ENCODE assay signal across 9 cellular contexts in genomic region chr4:145132521-145133098, GRCh38. TPM values are rescaled to one million over a fixed set of nuclear protein-coding genes. Genes with fewer than 3 reads are reported as not detected.
A peak's percentile ranks its signal among the peaks of the same experiment; 100 is the strongest.
DNase-seq lines count a peak whose midpoint lies in the region; ATAC-seq, FAIRE-seq and TF ChIP-seq lines count a peak whose summit lies in the region.
"Had no signal": no experiment of that assay in that cellular context is flagged by ENCODE, and none has a peak within 500 bp of the region (broad histone marks: within the 10 kb centered on the region; RNA-seq: fewer than 3 reads in every experiment).

No MANE protein-coding gene starts in this region.

- H3K4me2 ChIP-seq in smooth muscle cell: no peak overlapping the region
- H3K4me2 ChIP-seq in hepatocyte: no peak overlapping the region

- H3K9me2 ChIP-seq in hepatocyte (replicated peaks; ENCODE audit: insufficient read depth): no peaks in the 10 kb centered on the region

- no peaks in the 10 kb centered on the region for H3K27me3 ChIP-seq in smooth muscle cell (ENCODE audit: low read depth)
- H3K27me3 ChIP-seq in hepatocyte: no peaks in the 10 kb centered on the region
- H3K27me3 ChIP-seq: heart right ventricle had no signal

- H4K20me1 ChIP-seq in smooth muscle cell (ENCODE audit: low read depth) (no peaks in the 10 kb centered on the region), hepatocyte (ENCODE audit: insufficient read depth, poor library complexity, severe bottlenecking) (no peaks in the 10 kb centered on the region)

- peaks cover 39% of the 10 kb centered on the region for H3K36me3 Mint-ChIP-seq in activated naive CD8-positive, alpha-beta T cell treated with anti-CD3 and anti-CD28 coated beads for 36 hours

- H3K9me3 Mint-ChIP-seq in activated naive CD8-positive, alpha-beta T cell treated with anti-CD3 and anti-CD28 coated beads for 36 hours: no peaks in the 10 kb centered on the region

- no peak overlapping the region for H3K4me3 Mint-ChIP-seq in activated naive CD8-positive, alpha-beta T cell treated with anti-CD3 and anti-CD28 coated beads for 36 hours

- no peak for FAIRE-seq in kidney (lab: Jason Lieb, UNC)

- DNase-seq in GM12865 (ENCODE audit: low read depth) (peak; percentile 79), smooth muscle cell (lab: John Stamatoyannopoulos, UW; ENCODE audit: unreplicated experiment) (no peak), kidney (no peak), hepatocyte (ENCODE audit: low spot score) (no peak), LoVo (ENCODE audit: low spot score) (no peak)
- no peak for DNase-seq in activated naive CD8-positive, alpha-beta T cell treated with anti-CD3 and anti-CD28 coated beads for 36 hours

- ATAC-seq in GM19463 (IDR thresholded peaks at IDR 0.05; ENCODE audit: unreplicated experiment) (peak; percentile 78), HG03439 (IDR thresholded peaks at IDR 0.05; ENCODE audit: unreplicated experiment) (peak; percentile 61)

- no peaks in the 10 kb centered on the region for H3K4me1 ChIP-seq in smooth muscle cell (ENCODE audit: low read depth)
- H3K4me1 ChIP-seq in kidney (ENCODE audit: control insufficient read depth in 1 of 2, insufficient read depth in 1 of 2, low read depth in 1 of 2, low read length in 2 of 2): no peaks in the 10 kb centered on the region
- H3K4me1 ChIP-seq in hepatocyte (ENCODE audit: insufficient read depth): no peaks in the 10 kb centered on the region

- H3K79me2 ChIP-seq in smooth muscle cell (ENCODE audit: low read depth) (no peaks in the 10 kb centered on the region), hepatocyte (no peaks in the 10 kb centered on the region)

- H3F3A ChIP-seq in smooth muscle cell (ENCODE audit: low read depth): peaks cover 10% of the 10 kb centered on the region

- intact Hi-C loops in kidney (cut with DNase I): no loop called here

- no peak for TF ChIP-seq CTCF in GM12865 (IDR thresholded peaks at IDR 0.05; ENCODE audit: insufficient read depth, low read depth, low read length, missing control alignments)
- TF ChIP-seq CTCF in smooth muscle cell (IDR thresholded peaks at IDR 0.05; ENCODE audit: borderline replicate concordance, insufficient read depth, poor library complexity, severe bottlenecking): no peak
- no peak for TF ChIP-seq CTCF in kidney (IDR thresholded peaks at IDR 0.05; ENCODE audit: borderline replicate concordance, extremely low read depth, insufficient read depth)
- no peak for TF ChIP-seq CTCF in hepatocyte (IDR thresholded peaks at IDR 0.05; ENCODE audit: poor library complexity)

- H3K4me3 ChIP-seq in GM12865 (ENCODE audit: low read depth, low read length): peak overlapping the region; percentile 18; the same call in 1 of the 2 replicates
- H3K4me3 ChIP-seq in smooth muscle cell: no peak overlapping the region
- H3K4me3 ChIP-seq in kidney (ENCODE audit: low read length in 2 of 2): no peak overlapping the region
- no peak overlapping the region for H3K4me3 ChIP-seq in hepatocyte
- H3K4me3 ChIP-seq: heart right ventricle had no signal

- H3K27me3 Mint-ChIP-seq in activated naive CD8-positive, alpha-beta T cell treated with anti-CD3 and anti-CD28 coated beads for 36 hours: no peaks in the 10 kb centered on the region

- H2AFZ ChIP-seq in smooth muscle cell (ENCODE audit: low read depth) (no peak overlapping the region), hepatocyte (no peak overlapping the region)

- WGBS in smooth muscle cell (ENCODE audit: low lambda C conversion rate): 95% methylated on average over 4 of the region's 4 CpGs
- WGBS in hepatocyte (ENCODE audit: low lambda C conversion rate, missing lambda C conversion rate): 89% methylated on average over 4 of the region's 4 CpGs

- H3K9me3 ChIP-seq in smooth muscle cell (replicated peaks; ENCODE audit: low read depth) (no peaks in the 10 kb centered on the region), kidney (ENCODE audit: control insufficient read depth in 1 of 2, low read length in 2 of 2) (no peaks in the 10 kb centered on the region), hepatocyte (ENCODE audit: low read depth) (no peaks in the 10 kb centered on the region)
- H3K9me3 ChIP-seq: heart right ventricle had no signal

- H3K9ac ChIP-seq in smooth muscle cell (ENCODE audit: low read depth) (no peak overlapping the region), kidney (ENCODE audit: low read length in 2 of 2) (no peak overlapping the region)

- H3K36me3 ChIP-seq in smooth muscle cell (ENCODE audit: low read depth): no peaks in the 10 kb centered on the region
- H3K36me3 ChIP-seq in kidney (ENCODE audit: control insufficient read depth in 1 of 2, insufficient read depth in 2 of 2, low read length in 2 of 2): peaks cover 2% of the 10 kb centered on the region in 2 donors
- no peaks in the 10 kb centered on the region for H3K36me3 ChIP-seq in hepatocyte (replicated peaks; ENCODE audit: insufficient read depth, low read depth)

- H3K27ac ChIP-seq in smooth muscle cell (ENCODE audit: low read depth): peak overlapping the region; percentile 15
- H3K27ac ChIP-seq in kidney (ENCODE audit: low read depth in 2 of 2, low read length in 2 of 2): no peak overlapping the region
- no peak overlapping the region for H3K27ac ChIP-seq in hepatocyte

- peaks cover 35% of the 10 kb centered on the region for H3K4me1 Mint-ChIP-seq in activated naive CD8-positive, alpha-beta T cell treated with anti-CD3 and anti-CD28 coated beads for 36 hours

- H3K27ac Mint-ChIP-seq in activated naive CD8-positive, alpha-beta T cell treated with anti-CD3 and anti-CD28 coated beads for 36 hours: peak overlapping the region; percentile 71

RNA-seq across cellular contexts. Expression of gene ABCE1, which starts 34.5 kb away (rescaled TPM):
- 100 to 1,000 TPM; 198 to 210 TPM for total RNA-seq in activated naive CD8-positive, alpha-beta T cell treated with anti-CD3 and anti-CD28 coated beads for 36 hours
- total RNA-seq in smooth muscle cell (91.8 and 105 TPM in 2 replicates), kidney (46.4 TPM), hepatocyte (68.8 and 82.4 TPM in 2 replicates)
- polyA plus RNA-seq in smooth muscle cell (29.6 and 31.6 TPM in 2 replicates), kidney (ENCODE audit: insufficient read depth, low read depth, low replicate concordance) (14.8 TPM), hepatocyte (24.3 and 27.1 TPM in 2 replicates)

RNA-seq across cellular contexts. Expression of gene ANAPC10, which starts 34.6 kb away (rescaled TPM):
- total RNA-seq in activated naive CD8-positive, alpha-beta T cell treated with anti-CD3 and anti-CD28 coated beads for 36 hours: 10 to 100 TPM; 28.6 to 29.1 TPM
- total RNA-seq in smooth muscle cell (44.9 and 66.2 TPM in 2 replicates), kidney (18.0 TPM), hepatocyte (31.0 and 38.6 TPM in 2 replicates)
- polyA plus RNA-seq in smooth muscle cell (23.3 and 28.0 TPM in 2 replicates), kidney (ENCODE audit: insufficient read depth, low read depth, low replicate concordance) (23.3 TPM), hepatocyte (20.5 and 27.2 TPM in 2 replicates)

RNA-seq across cellular contexts. Expression of gene OTUD4, which starts 47.8 kb away (rescaled TPM):
- total RNA-seq in activated naive CD8-positive, alpha-beta T cell treated with anti-CD3 and anti-CD28 coated beads for 36 hours: 10 to 100 TPM; 54.5 to 59.0 TPM
- 16.3 and 17.7 TPM in 2 replicates for total RNA-seq in smooth muscle cell
- 4.4 and 6.2 TPM in 2 replicates for polyA plus RNA-seq in smooth muscle cell
- total RNA-seq in kidney: 45.4 TPM
- polyA plus RNA-seq in kidney (ENCODE audit: insufficient read depth, low read depth, low replicate concordance): 5.6 TPM
- total RNA-seq in hepatocyte: 20.6 and 23.9 TPM in 2 replicates
- 10.9 and 12.9 TPM in 2 replicates for polyA plus RNA-seq in hepatocyte
